Comparison of ENCODE assay signal across 1 cellular context in the genomic region with DNA sequence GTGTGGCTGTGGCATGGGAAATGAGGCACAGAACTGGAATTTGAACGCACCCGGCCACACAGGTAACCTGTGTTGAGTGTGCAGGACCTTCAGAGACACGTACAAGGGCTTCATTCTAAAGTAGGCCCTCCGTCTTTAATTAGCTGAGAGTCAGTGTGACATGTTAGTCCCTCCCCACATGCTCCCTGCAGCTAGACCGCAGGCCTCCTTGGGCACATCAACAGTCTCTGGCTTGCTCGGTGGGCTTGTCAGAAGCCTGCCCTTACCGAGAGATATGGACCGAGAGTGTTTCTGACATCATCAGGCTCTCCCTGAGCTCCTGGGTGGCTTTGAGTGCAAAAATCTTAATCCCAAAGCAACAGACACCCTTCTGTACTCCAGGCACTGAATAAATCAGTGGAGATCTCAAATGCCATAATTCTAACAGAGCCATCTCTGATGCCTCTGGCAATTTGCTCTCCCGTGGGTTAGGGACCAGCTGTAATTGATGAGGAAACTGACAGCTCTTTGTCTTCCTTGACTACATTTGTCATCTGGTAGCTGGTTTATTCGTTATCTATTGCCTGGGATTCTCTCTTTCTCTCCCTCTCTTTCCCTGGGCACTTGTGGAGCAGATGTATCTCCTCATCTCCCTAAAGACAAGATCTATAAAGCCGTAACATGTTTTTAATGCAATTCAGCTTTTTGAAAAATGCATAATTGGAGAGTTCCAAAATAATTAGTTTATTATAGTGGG.
TF ChIP-seq lines count a peak whose summit lies in the region.

No MANE protein-coding gene starts in this region.

TF ChIP-seq in SK-N-SH, 30 proteins besides CTCF, POLR2A, EP300 and RAD21:
- TF ChIP-seq, protein P1, sequence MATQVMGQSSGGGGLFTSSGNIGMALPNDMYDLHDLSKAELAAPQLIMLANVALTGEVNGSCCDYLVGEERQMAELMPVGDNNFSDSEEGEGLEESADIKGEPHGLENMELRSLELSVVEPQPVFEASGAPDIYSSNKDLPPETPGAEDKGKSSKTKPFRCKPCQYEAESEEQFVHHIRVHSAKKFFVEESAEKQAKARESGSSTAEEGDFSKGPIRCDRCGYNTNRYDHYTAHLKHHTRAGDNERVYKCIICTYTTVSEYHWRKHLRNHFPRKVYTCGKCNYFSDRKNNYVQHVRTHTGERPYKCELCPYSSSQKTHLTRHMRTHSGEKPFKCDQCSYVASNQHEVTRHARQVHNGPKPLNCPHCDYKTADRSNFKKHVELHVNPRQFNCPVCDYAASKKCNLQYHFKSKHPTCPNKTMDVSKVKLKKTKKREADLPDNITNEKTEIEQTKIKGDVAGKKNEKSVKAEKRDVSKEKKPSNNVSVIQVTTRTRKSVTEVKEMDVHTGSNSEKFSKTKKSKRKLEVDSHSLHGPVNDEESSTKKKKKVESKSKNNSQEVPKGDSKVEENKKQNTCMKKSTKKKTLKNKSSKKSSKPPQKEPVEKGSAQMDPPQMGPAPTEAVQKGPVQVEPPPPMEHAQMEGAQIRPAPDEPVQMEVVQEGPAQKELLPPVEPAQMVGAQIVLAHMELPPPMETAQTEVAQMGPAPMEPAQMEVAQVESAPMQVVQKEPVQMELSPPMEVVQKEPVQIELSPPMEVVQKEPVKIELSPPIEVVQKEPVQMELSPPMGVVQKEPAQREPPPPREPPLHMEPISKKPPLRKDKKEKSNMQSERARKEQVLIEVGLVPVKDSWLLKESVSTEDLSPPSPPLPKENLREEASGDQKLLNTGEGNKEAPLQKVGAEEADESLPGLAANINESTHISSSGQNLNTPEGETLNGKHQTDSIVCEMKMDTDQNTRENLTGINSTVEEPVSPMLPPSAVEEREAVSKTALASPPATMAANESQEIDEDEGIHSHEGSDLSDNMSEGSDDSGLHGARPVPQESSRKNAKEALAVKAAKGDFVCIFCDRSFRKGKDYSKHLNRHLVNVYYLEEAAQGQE (IDR thresholded peaks at IDR 0.05; ENCODE audit: low read depth, low read length), result no peak
- TF ChIP-seq RCOR1 (IDR thresholded peaks at IDR 0.05; ENCODE audit: low read length) (peak; percentile 92; the same call in 1 of the 2 replicates), PBX3 (IDR thresholded peaks at IDR 0.05) (no peak), TEAD4 (IDR thresholded peaks at IDR 0.05; ENCODE audit: borderline replicate concordance, insufficient read depth) (no peak), MEF2A (IDR thresholded peaks at IDR 0.05; ENCODE audit: borderline replicate concordance, low read depth) (no peak), SIN3A (IDR thresholded peaks at IDR 0.05; ENCODE audit: borderline replicate concordance, low read depth, low read length) (no peak), FOSL2 (IDR thresholded peaks at IDR 0.05; ENCODE audit: borderline replicate concordance, low read depth) (no peak), SMC3 (IDR thresholded peaks at IDR 0.05; ENCODE audit: low read depth, low read length) (no peak), YY1 (IDR thresholded peaks at IDR 0.05; ENCODE audit: low read depth) (no peak), RXRA (IDR thresholded peaks at IDR 0.05; ENCODE audit: borderline replicate concordance, low read depth) (no peak), MXI1 (IDR thresholded peaks at IDR 0.05; ENCODE audit: low read depth, low read length) (no peak), FOXJ3 (CRISPR knock-in tag; IDR thresholded peaks at IDR 0.05) (no peak), GATA2 (CRISPR knock-in tag; IDR thresholded peaks at IDR 0.05) (peak; percentile 92), TCF12 (IDR thresholded peaks at IDR 0.05) (no peak; the same call in 1 of the 2 replicates), CHD2 (IDR thresholded peaks at IDR 0.05; ENCODE audit: low read length, partially characterized antibody) (peak; percentile 61), GABPA (IDR thresholded peaks at IDR 0.05; ENCODE audit: low read depth) (no peak), ELF1 (IDR thresholded peaks at IDR 0.05) (no peak), IRF3 (IDR thresholded peaks at IDR 0.05; ENCODE audit: low read depth, low read length) (no peak), TAF1 (IDR thresholded peaks at IDR 0.05; ENCODE audit: borderline replicate concordance, low read depth, low read length) (no peak), NRF1 (IDR thresholded peaks at IDR 0.05; ENCODE audit: low read depth, low read length) (no peak), JUND (IDR thresholded peaks at IDR 0.05) (no peak)
- TF ChIP-seq, protein P2, sequence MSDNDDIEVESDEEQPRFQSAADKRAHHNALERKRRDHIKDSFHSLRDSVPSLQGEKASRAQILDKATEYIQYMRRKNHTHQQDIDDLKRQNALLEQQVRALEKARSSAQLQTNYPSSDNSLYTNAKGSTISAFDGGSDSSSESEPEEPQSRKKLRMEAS (IDR thresholded peaks at IDR 0.05; ENCODE audit: low read depth), result no peak
- TF ChIP-seq, protein P3, sequence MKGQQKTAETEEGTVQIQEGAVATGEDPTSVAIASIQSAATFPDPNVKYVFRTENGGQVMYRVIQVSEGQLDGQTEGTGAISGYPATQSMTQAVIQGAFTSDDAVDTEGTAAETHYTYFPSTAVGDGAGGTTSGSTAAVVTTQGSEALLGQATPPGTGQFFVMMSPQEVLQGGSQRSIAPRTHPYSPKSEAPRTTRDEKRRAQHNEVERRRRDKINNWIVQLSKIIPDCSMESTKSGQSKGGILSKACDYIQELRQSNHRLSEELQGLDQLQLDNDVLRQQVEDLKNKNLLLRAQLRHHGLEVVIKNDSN (IDR thresholded peaks at IDR 0.05; ENCODE audit: borderline replicate concordance, low read depth), result no peak
